ENCODE assay signal across 35 cellular contexts in the genomic region with DNA sequence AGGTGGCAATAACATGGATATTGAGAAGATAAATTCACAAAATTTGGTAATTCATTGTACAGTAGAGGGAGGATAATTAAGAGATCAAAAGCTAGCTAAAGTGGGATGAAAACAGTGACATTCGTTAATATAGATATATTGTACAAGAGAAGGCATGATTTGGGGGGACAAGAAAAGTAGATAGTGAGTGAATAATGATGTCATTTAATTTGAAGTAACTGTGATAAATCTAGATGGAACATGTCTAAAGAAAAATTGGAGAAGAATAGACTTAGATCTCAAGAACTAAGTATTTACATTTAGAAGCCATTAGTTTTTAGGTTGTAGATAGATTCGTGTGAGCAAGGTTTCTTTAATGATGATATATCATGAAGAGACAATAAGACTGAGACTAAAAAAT.
DNase-seq lines count a peak whose midpoint lies in the region; ATAC-seq, FAIRE-seq and TF ChIP-seq lines count a peak whose summit lies in the region.
"Had no signal": no experiment of that assay in that cellular context is flagged by ENCODE, and none has a peak within 500 bp of the region (broad histone marks: within the 10 kb centered on the region; RNA-seq: fewer than 3 reads in every experiment).

No MANE protein-coding gene starts in this region.

- POLR2A ChIA-PET in HepG2 (lab: Yijun Ruan, JAX), result no interaction called here
- POLR2A ChIA-PET in HEK293 (lab: Yijun Ruan, JAX), result no interaction called here
- POLR2A ChIA-PET in GM12878 (lab: Charles Lee), result no interaction called here
- POLR2A ChIA-PET in CD8-positive, alpha-beta memory T cell (lab: Charles Lee), result no interaction called here

- no peaks in the 10 kb centered on the region for H4K20me1 ChIP-seq in HepG2 (ENCODE audit: insufficient read depth, low read length)
- H4K20me1 ChIP-seq in GM12878 (ENCODE audit: control insufficient read depth, insufficient read depth), result no peaks in the 10 kb centered on the region
- H4K20me1 ChIP-seq: BLaER1; BLaER1 treated with 17β-estradiol and CSF1 and Interleukin-3, amounts not matched to agents 10 nM and 100 nM had no signal

- peak overlapping the region; percentile 41 for H3K27ac Mint-ChIP-seq in activated T-cell treated with anti-CD3 and anti-CD28 coated beads, Interleukin-2, amount 50 U/mL, for 72 hours
- peak overlapping the region in 1 of 8 donors; percentile 0 for H3K27ac Mint-ChIP-seq in CD8-positive, alpha-beta memory T cell
- H3K27ac Mint-ChIP-seq: B cell; CD14-positive monocyte; CD4-positive, alpha-beta memory T cell; CD4-positive, alpha-beta T cell; CD8-positive, alpha-beta T cell had no signal

- H3K9ac ChIP-seq in HepG2 (ENCODE audit: insufficient read depth, low read depth, low read length) (no peak overlapping the region), GM12878 (ENCODE audit: control insufficient read depth, insufficient read depth, low read length) (no peak overlapping the region)
- H3K9ac ChIP-seq: BLaER1; BLaER1 treated with 17β-estradiol and CSF1 and Interleukin-3, amounts not matched to agents 10 nM and 100 nM had no signal

- H2AFZ ChIP-seq in HepG2 (ENCODE audit: low read length), result no peak overlapping the region
- H2AFZ ChIP-seq in GM12878 (ENCODE audit: control insufficient read depth, low read depth, low read length), result no peak overlapping the region

- no peaks in the 10 kb centered on the region for H3K36me3 ChIP-seq in HepG2 (replicated peaks in 1 of 2; ENCODE audit: control insufficient read depth in 1 of 2, insufficient read depth in 2 of 2, low read length in 2 of 2)
- H3K36me3 ChIP-seq in right lobe of liver, result no peaks in the 10 kb centered on the region
- H3K36me3 ChIP-seq in HEK293 (ENCODE audit: control insufficient read depth in 2 of 2, insufficient read depth in 1 of 2, low read length in 2 of 2), result no peaks in the 10 kb centered on the region
- H3K36me3 ChIP-seq in GM12878 (ENCODE audit: control insufficient read depth in 2 of 2, insufficient read depth in 2 of 2, low read length in 1 of 2), result no peaks in the 10 kb centered on the region
- H3K36me3 ChIP-seq in CD8-positive, alpha-beta memory T cell (ENCODE audit: insufficient read depth, low read length), result no peaks in the 10 kb centered on the region
- H3K36me3 ChIP-seq: BE2C; BLaER1; BLaER1 treated with 17β-estradiol and CSF1 and Interleukin-3, amounts not matched to agents 10 nM and 100 nM had no signal

- H3K4me3 ChIP-seq in HepG2 (replicated peaks in 1 of 3; ENCODE audit: insufficient read depth in 1 of 3, low read depth in 2 of 3, low read length in 3 of 3) (no peak overlapping the region), right lobe of liver (no peak overlapping the region), HEK293 (ENCODE audit: low read depth, low read length) (no peak overlapping the region), GM12878 (no peak overlapping the region)
- H3K4me3 ChIP-seq in CD8-positive, alpha-beta memory T cell (ENCODE audit: low read length), result no peak overlapping the region
- H3K4me3 ChIP-seq: A549; BLaER1; BLaER1 treated with 17β-estradiol and CSF1 and Interleukin-3, amounts not matched to agents 10 nM and 100 nM had no signal

- CTCF ChIA-PET in HepG2 (lab: Yijun Ruan, JAX; ENCODE audit: low intra/inter-chr PET ratio, low total read pairs) (no interaction called here), HEK293 (lab: Yijun Ruan, JAX) (no interaction called here), GM12878 (lab: Yijun Ruan, JAX) (no interaction called here)
- CTCF ChIA-PET in CD8-positive, alpha-beta memory T cell (lab: Charles Lee), result no interaction called here

- no peaks in the 10 kb centered on the region for H3K36me3 Mint-ChIP-seq in activated T-cell treated with anti-CD3 and anti-CD28 coated beads, Interleukin-2, amount 50 U/mL, for 72 hours (ENCODE audit: insufficient read depth in 2 of 2)
- H3K36me3 Mint-ChIP-seq in CD8-positive, alpha-beta memory T cell, result no peaks in the 10 kb centered on the region
- H3K36me3 Mint-ChIP-seq: CD14-positive monocyte; CD4-positive, alpha-beta memory T cell; CD4-positive, CD25-positive, alpha-beta regulatory T cell; CD8-positive, alpha-beta T cell had no signal

- intact Hi-C loops in HepG2 (cut with micrococcal nuclease; ENCODE audit: unreplicated experiment), result no loop called here
- intact Hi-C loops in right lobe of liver (cut with DNase I), result no loop called here
- intact Hi-C loops in GM12878 (cut with micrococcal nuclease; ENCODE audit: unreplicated experiment), result no loop called here

- no peak for ATAC-seq in activated T-cell treated with anti-CD3 and anti-CD28 coated beads, Interleukin-2, amount 50 U/mL, for 72 hours (replicated peaks in 1 of 2)
- ATAC-seq in HepG2 (no peak), right lobe of liver (no peak), GM12878 (no peak)
- ATAC-seq: A549; CD8-positive, alpha-beta T cell had no signal

- no peak for TF ChIP-seq CTCF in HepG2 (CRISPR knock-in tag; IDR thresholded peaks at IDR 0.05)
- TF ChIP-seq CTCF in right lobe of liver (IDR thresholded peaks at IDR 0.05), result no peak
- no peak for TF ChIP-seq CTCF in HEK293 (tag by site-specific recombination; IDR thresholded peaks at IDR 0.05)
- no peak for TF ChIP-seq CTCF in GM12878 (IDR thresholded peaks at IDR 0.05 in 2 of 3, conservative IDR thresholded peaks at IDR 0.05 in 1 of 3; ENCODE audit: control insufficient read depth in 2 of 3, extremely low read depth in 1 of 3, insufficient read depth in 1 of 3, low read depth in 3 of 3, low read length in 3 of 3)

- no peak for TF ChIP-seq EP300 in HepG2 (IDR thresholded peaks at IDR 0.05; ENCODE audit: low read depth in 2 of 2, low read length in 2 of 2)
- no peak for TF ChIP-seq EP300 in HepG2 (CRISPR knock-in tag; IDR thresholded peaks at IDR 0.05; ENCODE audit: borderline replicate concordance)
- no peak for TF ChIP-seq EP300 in GM12878 (IDR thresholded peaks at IDR 0.05; ENCODE audit: borderline replicate concordance in 1 of 2, control insufficient read depth in 1 of 2, low read depth in 2 of 2, low read length in 2 of 2)

- no peak for FAIRE-seq in HepG2 (lab: Jason Lieb, UNC)
- no peak for FAIRE-seq in GM12878 (lab: Jason Lieb, UNC)
- FAIRE-seq: A204.1, A549 had no signal

- in situ Hi-C loops in HepG2 (cut with HindIII; ENCODE audit: extremely low pct_ligation_motif_present, low pct_unique_long_range_greater_than_20kb), result no loop called here
- in situ Hi-C loops in GM12878 (cut with MboI), result no loop called here

- SMC1A ChIA-PET in GM12878 (lab: Charles Lee; ENCODE audit: uncharacterized antibody, unreplicated experiment), result no interaction called here

- RAD21 ChIA-PET in GM12878 (lab: Charles Lee; ENCODE audit: unreplicated experiment), result no interaction called here

- 1% methylated on average over 2 of the region's 2 CpGs for WGBS in HepG2 (ENCODE audit: low lambda C conversion rate)
- WGBS in right lobe of liver (ENCODE audit: insufficient coverage, low coverage, low lambda C conversion rate, missing lambda C conversion rate), result 46% methylated on average over 2 of the region's 2 CpGs
- WGBS in GM12878 (ENCODE audit: insufficient coverage, insufficient replicate concordance, low lambda C conversion rate, missing lambda C conversion rate), result 2% methylated on average over 2 of the region's 2 CpGs

- H3K27me3 Mint-ChIP-seq in activated T-cell treated with anti-CD3 and anti-CD28 coated beads, Interleukin-2, amount 50 U/mL, for 72 hours (ENCODE audit: low read depth), result no peaks in the 10 kb centered on the region
- no peaks in the 10 kb centered on the region for H3K27me3 Mint-ChIP-seq in CD8-positive, alpha-beta memory T cell
- H3K27me3 Mint-ChIP-seq: B cell; CD4-positive, alpha-beta memory T cell; CD4-positive, alpha-beta T cell; CD4-positive, CD25-positive, alpha-beta regulatory T cell had no signal

- DNase-seq in activated T-cell treated with anti-CD3 and anti-CD28 coated beads, Interleukin-2, amount 50 U/mL, for 72 hours, result no peak
- DNase-seq in activated T-cell treated with anti-CD3 and anti-CD28 coated beads for 4 hours (no peak), HepG2 (ENCODE audit: low spot score) (no peak), right lobe of liver (no peak), GM12878 (ENCODE audit: low read depth, low spot score) (no peak)
- DNase-seq in stimulated activated naive CD4-positive, alpha-beta T cell treated with Interleukin-2 at 50 U/mL for 16 hours (lab: John Stamatoyannopoulos, UW), result no peak
- no peak for DNase-seq in CD8-positive, alpha-beta memory T cell
- DNase-seq: 8988T; ACHN; AML-193; BE2C; C1 segment of cervical spinal cord; Caco-2; Calu3; CD4-positive, alpha-beta memory T cell; CD4-positive, alpha-beta T cell; CD4-positive, CD25-positive, alpha-beta regulatory T cell; CD8-positive, alpha-beta T cell; COR-L47; DMS 273 treated with DMSO at 0.1 percent for 48 hours; DMS153; DMS53; DMS79; DMS79 treated with DMSO at 0.1 percent for 48 hours; DND-41; EL had no signal

- BruUV-seq in HepG2 (replicated peaks; lab: Mats Ljungman, UMichigan) (no TSS peak), GM12878 (replicated peaks; lab: Mats Ljungman, UMichigan) (no TSS peak)

- H3K9me3 Mint-ChIP-seq in activated T-cell treated with anti-CD3 and anti-CD28 coated beads, Interleukin-2, amount 50 U/mL, for 72 hours, result peaks cover 0 to 6% of the 10 kb centered on the region in 2 donors
- peaks cover 0 to 20% (median 3%) of the 10 kb centered on the region in 5 donors for H3K9me3 Mint-ChIP-seq in CD8-positive, alpha-beta memory T cell
- H3K9me3 Mint-ChIP-seq: CD4-positive, alpha-beta T cell had no signal

- TF ChIP-seq POLR2A in HepG2 (IDR thresholded peaks at IDR 0.05; ENCODE audit: insufficient read depth in 1 of 2, low read depth in 2 of 2, low read length in 2 of 2), result no peak
- no peak for TF ChIP-seq POLR2A in right lobe of liver (IDR thresholded peaks at IDR 0.05)
- TF ChIP-seq POLR2A in GM12878 (IDR thresholded peaks at IDR 0.05; ENCODE audit: low read depth, low read length), result no peak

- H3K27ac ChIP-seq in HepG2 (ENCODE audit: extremely low read length, insufficient read depth, low read length), result no peak overlapping the region
- no peak overlapping the region for H3K27ac ChIP-seq in right lobe of liver
- H3K27ac ChIP-seq in HEK293 (ENCODE audit: extremely low read depth, low read depth, low read length), result no peak overlapping the region
- H3K27ac ChIP-seq in GM12878 (ENCODE audit: control insufficient read depth, insufficient read depth), result no peak overlapping the region
- H3K27ac ChIP-seq in CD8-positive, alpha-beta memory T cell (ENCODE audit: low read depth, low read length), result no peak overlapping the region
- H3K27ac ChIP-seq: 22Rv1; A549; BLaER1; BLaER1 treated with 17β-estradiol and CSF1 and Interleukin-3, amounts not matched to agents 10 nM and 100 nM; C4-2B had no signal

- no peaks in the 10 kb centered on the region for H3K9me3 ChIP-seq in HepG2 (ENCODE audit: low read length)
- H3K9me3 ChIP-seq in right lobe of liver, result no peaks in the 10 kb centered on the region
- no peaks in the 10 kb centered on the region for H3K9me3 ChIP-seq in HEK293 (ENCODE audit: control insufficient read depth, insufficient read depth, low read depth, low read length)
- no peaks in the 10 kb centered on the region for H3K9me3 ChIP-seq in GM12878 (replicated peaks; ENCODE audit: control insufficient read depth, insufficient read depth, low read length)
- H3K9me3 ChIP-seq in CD8-positive, alpha-beta memory T cell (ENCODE audit: low read length), result no peaks in the 10 kb centered on the region
- H3K9me3 ChIP-seq: A549; BE2C; BLaER1; BLaER1 treated with 17β-estradiol and CSF1 and Interleukin-3, amounts not matched to agents 10 nM and 100 nM; Caco-2 had no signal

- no peaks in the 10 kb centered on the region for H3K4me1 Mint-ChIP-seq in activated T-cell treated with anti-CD3 and anti-CD28 coated beads, Interleukin-2, amount 50 U/mL, for 72 hours (ENCODE audit: low read depth)
- H3K4me1 Mint-ChIP-seq in CD8-positive, alpha-beta memory T cell, result no peaks in the 10 kb centered on the region
- H3K4me1 Mint-ChIP-seq: B cell; CD14-positive monocyte; CD4-positive, alpha-beta memory T cell; CD4-positive, CD25-positive, alpha-beta regulatory T cell had no signal

- no peaks in the 10 kb centered on the region for H3K79me2 ChIP-seq in HepG2 (ENCODE audit: insufficient read depth, low read length)
- no peaks in the 10 kb centered on the region for H3K79me2 ChIP-seq in GM12878 (ENCODE audit: control insufficient read depth, insufficient read depth, low read length)

- TF ChIP-seq RAD21 in HepG2 (CRISPR knock-in tag; IDR thresholded peaks at IDR 0.05) (no peak), GM12878 (IDR thresholded peaks at IDR 0.05; ENCODE audit: insufficient read depth, low read depth, low read length) (no peak)

- H3K27me3 ChIP-seq in HepG2 (ENCODE audit: control insufficient read depth in 1 of 2, insufficient read depth in 2 of 2, low read length in 2 of 2), result no peaks in the 10 kb centered on the region
- no peaks in the 10 kb centered on the region for H3K27me3 ChIP-seq in right lobe of liver
- H3K27me3 ChIP-seq in GM12878 (replicated peaks in 1 of 2; ENCODE audit: control insufficient read depth in 2 of 2, insufficient read depth in 2 of 2, low read length in 1 of 2), result no peaks in the 10 kb centered on the region
- no peaks in the 10 kb centered on the region for H3K27me3 ChIP-seq in CD8-positive, alpha-beta memory T cell (ENCODE audit: insufficient read depth, low read length, poor library complexity, severe bottlenecking)
- H3K27me3 ChIP-seq: BE2C; BLaER1; BLaER1 treated with 17β-estradiol and CSF1 and Interleukin-3, amounts not matched to agents 10 nM and 100 nM had no signal

- H3K4me1 ChIP-seq in HepG2 (ENCODE audit: insufficient read depth, low read length), result no peaks in the 10 kb centered on the region
- no peaks in the 10 kb centered on the region for H3K4me1 ChIP-seq in right lobe of liver
- H3K4me1 ChIP-seq in HEK293 (ENCODE audit: control insufficient read depth, insufficient read depth, low read length), result no peaks in the 10 kb centered on the region
- H3K4me1 ChIP-seq in GM12878 (ENCODE audit: control insufficient read depth, insufficient read depth, low read length), result no peaks in the 10 kb centered on the region
- no peaks in the 10 kb centered on the region for H3K4me1 ChIP-seq in CD8-positive, alpha-beta memory T cell (ENCODE audit: insufficient read depth, low read length)
- H3K4me1 ChIP-seq: A549; BE2C; BLaER1; BLaER1 treated with 17β-estradiol and CSF1 and Interleukin-3, amounts not matched to agents 10 nM and 100 nM; Caco-2 had no signal

- H3K4me3 Mint-ChIP-seq in activated T-cell treated with anti-CD3 and anti-CD28 coated beads, Interleukin-2, amount 50 U/mL, for 72 hours, result no peak overlapping the region
- no peak overlapping the region for H3K4me3 Mint-ChIP-seq in CD8-positive, alpha-beta memory T cell
- H3K4me3 Mint-ChIP-seq: B cell; CD14-positive monocyte; CD4-positive, alpha-beta memory T cell; CD4-positive, alpha-beta T cell; CD4-positive, CD25-positive, alpha-beta regulatory T cell; CD8-positive, alpha-beta T cell had no signal

- no peak overlapping the region for H3K4me2 ChIP-seq in HepG2 (ENCODE audit: low read depth, low read length)
- H3K4me2 ChIP-seq in GM12878 (ENCODE audit: control insufficient read depth, insufficient read depth), result no peak overlapping the region
- H3K4me2 ChIP-seq: A549; BLaER1; BLaER1 treated with 17β-estradiol and CSF1 and Interleukin-3, amounts not matched to agents 10 nM and 100 nM had no signal
